Comparison of ENCODE assay signal across 12 cellular contexts in the genomic region with DNA sequence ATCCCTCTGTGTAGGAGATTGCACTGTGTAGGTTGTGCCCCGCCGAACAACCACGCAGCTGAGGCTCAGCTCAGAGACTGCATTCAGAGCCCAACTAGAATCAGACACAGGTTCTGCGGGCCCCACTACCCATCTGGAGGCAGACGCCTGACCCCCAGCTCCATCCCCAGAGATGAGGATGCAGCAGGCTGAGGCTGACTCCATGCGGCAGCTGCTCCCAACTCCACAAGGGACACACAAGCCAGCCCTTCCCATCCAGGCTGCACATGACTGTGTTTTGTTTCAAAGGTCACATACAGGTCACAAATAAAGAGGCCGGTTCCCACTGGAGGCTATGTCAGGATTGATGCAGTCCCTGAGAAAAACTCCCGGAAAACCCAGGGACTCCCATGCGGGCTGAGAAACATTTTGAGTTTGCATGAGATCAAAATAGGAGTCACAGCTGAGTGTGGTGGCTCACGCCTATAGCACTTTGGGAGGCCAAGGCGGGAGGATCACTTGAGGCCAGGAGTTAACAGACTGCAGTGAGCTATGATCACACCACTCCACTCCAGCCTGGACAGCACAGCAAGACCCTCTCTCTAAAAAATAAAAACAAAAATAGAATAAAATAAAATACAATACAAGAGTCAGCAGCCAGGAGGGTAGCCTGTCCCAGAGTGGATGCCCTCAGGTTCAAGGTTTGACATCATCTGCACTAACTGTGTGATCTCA. TPM values are rescaled to one million over a fixed set of nuclear protein-coding genes. Genes with fewer than 3 reads are reported as not detected.
DNase-seq lines count a peak whose midpoint lies in the region; ATAC-seq, FAIRE-seq and TF ChIP-seq lines count a peak whose summit lies in the region.
"Had no signal": no experiment of that assay in that cellular context is flagged by ENCODE, and none has a peak within 500 bp of the region (broad histone marks: within the 10 kb centered on the region; RNA-seq: fewer than 3 reads in every experiment).

No MANE protein-coding gene starts in this region.

- no peak overlapping the region for H2BK20ac ChIP-seq in IMR-90 (ENCODE audit: low read depth, low read length)

- no peak overlapping the region for H2BK15ac ChIP-seq in IMR-90 (ENCODE audit: low read depth, low read length)

- H4K8ac ChIP-seq in IMR-90 (ENCODE audit: low read depth in 2 of 2, low read length in 2 of 2) = no peak overlapping the region

- H2AK9ac ChIP-seq in IMR-90 (replicated peaks; ENCODE audit: low read depth, low read length, poor library complexity) = peak overlapping the region; percentile 23

- H3K27me3 ChIP-seq in IMR-90 (ENCODE audit: control insufficient read depth, insufficient read depth, low read length) = no peaks in the 10 kb centered on the region
- no peaks in the 10 kb centered on the region for H3K27me3 ChIP-seq in right atrium auricular region
- no peaks in the 10 kb centered on the region for H3K27me3 ChIP-seq in small intestine (ENCODE audit: control insufficient read depth in 2 of 2, insufficient read depth in 2 of 2, low read length in 2 of 2)
- H3K27me3 ChIP-seq in aorta (ENCODE audit: control insufficient read depth in 1 of 2, insufficient read depth in 2 of 2, low read length in 1 of 2) = no peaks in the 10 kb centered on the region

- intact Hi-C loops in IMR-90 (cut with micrococcal nuclease) = no loop called here
- intact Hi-C loops in aorta (cut with DNase I) = no loop called here

- no peaks in the 10 kb centered on the region for H3K27me3 Mint-ChIP-seq in activated naive CD8-positive, alpha-beta T cell treated with anti-CD3 and anti-CD28 coated beads, Interleukin-2, amount 10 ng/mL, durations not matched to agents 7 days and 5 days
- H3K27me3 Mint-ChIP-seq in nephron progenitor cell (ENCODE audit: low read depth, poor library complexity) = peaks cover 6% of the 10 kb centered on the region

- H3K27ac ChIP-seq in IMR-90 (ENCODE audit: insufficient read depth, low read length) (no peak overlapping the region), right atrium auricular region (peak overlapping the region; percentile 83 to 95), small intestine (ENCODE audit: low read depth in 1 of 2, low read length in 1 of 2) (peak overlapping the region; percentile 66 to 85), aorta (ENCODE audit: low read depth in 1 of 2, low read length in 2 of 2) (peak overlapping the region in 1 of 2 donors; percentile 39)
- H3K27ac ChIP-seq: KMS-11 had no signal

- POLR2A ChIA-PET in IMR-90 (lab: Charles Lee; ENCODE audit: unreplicated experiment) = interaction anchor here (0.5 kb wide), 1 partner anchor 14 kb away, joined by 6 read pairs; no protein-coding TSS in a partner anchor
- POLR2A ChIA-PET in activated naive CD8-positive, alpha-beta T cell treated with anti-CD3 and anti-CD28 coated beads, Interleukin-2, amount 10 ng/mL, durations not matched to agents 7 days and 5 days (lab: Charles Lee) = interaction anchor here (0.6 to 3.4 kb wide), 6 partner anchors 11 to 81 kb away, joined by 5 to 25 read pairs (median 10); a partner anchor contains a TSS

- no peak overlapping the region for H4K5ac ChIP-seq in IMR-90 (ENCODE audit: low read depth, low read length)

- no peak overlapping the region for H2BK5ac ChIP-seq in IMR-90 (ENCODE audit: low read depth, low read length, poor library complexity, severe bottlenecking)

- DNase-seq in IMR-90 (peak; percentile 39), right atrium auricular region (ENCODE audit: low spot score) (no peak), small intestine (peak; percentile 74), nephron progenitor cell (no peak), AML-193 (lab: John Stamatoyannopoulos, UW) (no peak), aorta (no peak)
- DNase-seq in activated naive CD8-positive, alpha-beta T cell treated with anti-CD3 and anti-CD28 coated beads, Interleukin-2, amount 10 ng/mL, durations not matched to agents 7 days and 5 days = no peak
- DNase-seq: activated gamma-delta T cell; HCEC 1CT; stimulated activated CD4-positive, alpha-beta T cell treated with anti-CD3 and anti-CD28 coated beads, Interleukin-2, amount 100 ng/mL, for 48 hours had no signal

- peaks cover 42% of the 10 kb centered on the region for H3K9me1 ChIP-seq in IMR-90 (ENCODE audit: insufficient read depth, low read length)

- no peak overlapping the region for H3K18ac ChIP-seq in IMR-90 (ENCODE audit: low read depth, low read length)

- no peak overlapping the region for H3K23ac ChIP-seq in IMR-90 (ENCODE audit: low read depth, low read length)

- BruUV-seq in IMR-90 (replicated peaks; lab: Mats Ljungman, UMichigan) = no TSS peak

- H4K20me1 ChIP-seq in IMR-90 (ENCODE audit: insufficient read depth, low read length) = peaks cover 95% of the 10 kb centered on the region

- H2AFZ ChIP-seq in IMR-90 (replicated peaks; ENCODE audit: low read length, poor library complexity) = no peak overlapping the region

- H3K56ac ChIP-seq in IMR-90 (ENCODE audit: extremely low read depth, insufficient read depth, low read length) = no peak overlapping the region

- no peak overlapping the region for H3K4me2 ChIP-seq in IMR-90 (ENCODE audit: low read depth, low read length)
- H3K4me2 ChIP-seq: KMS-11 had no signal

- TF ChIP-seq CTCF in IMR-90 (conservative IDR thresholded peaks at IDR 0.05; ENCODE audit: low read depth, low read length) = no peak
- TF ChIP-seq CTCF in right atrium auricular region (IDR thresholded peaks at IDR 0.05) = peak in 1 of 2 donors; percentile 31
- no peak for TF ChIP-seq CTCF in nephron progenitor cell (IDR thresholded peaks at IDR 0.05)

- H3K36me3 ChIP-seq in IMR-90 (ENCODE audit: control insufficient read depth, insufficient read depth, low read length) (no peaks in the 10 kb centered on the region), right atrium auricular region (no peaks in the 10 kb centered on the region), small intestine (ENCODE audit: control insufficient read depth in 2 of 2, insufficient read depth in 2 of 2, low read length in 2 of 2) (no peaks in the 10 kb centered on the region), aorta (ENCODE audit: control insufficient read depth in 1 of 2, insufficient read depth in 2 of 2, low read length in 1 of 2) (no peaks in the 10 kb centered on the region)

- H3K4me3 ChIP-seq in IMR-90 (ENCODE audit: insufficient read depth, low read depth, low read length) (no peak overlapping the region), right atrium auricular region (no peak overlapping the region), small intestine (ENCODE audit: low read depth in 1 of 2, low read length in 2 of 2) (no peak overlapping the region), aorta (ENCODE audit: low read length in 2 of 2) (no peak overlapping the region)

- H3K4me1 ChIP-seq in IMR-90 (ENCODE audit: control insufficient read depth, insufficient read depth, low read length) (peaks cover 26% of the 10 kb centered on the region), right atrium auricular region (peaks cover 4 to 93% of the 10 kb centered on the region in 2 donors), small intestine (ENCODE audit: control insufficient read depth in 2 of 2, insufficient read depth in 1 of 2, low read depth in 1 of 2, low read length in 1 of 2) (peaks cover 47 to 63% of the 10 kb centered on the region in 2 donors), aorta (ENCODE audit: control insufficient read depth in 1 of 2, insufficient read depth in 2 of 2, low read length in 2 of 2) (peaks cover 8 to 9% of the 10 kb centered on the region in 2 donors)

- ATAC-seq in IMR-90 (ENCODE audit: low read depth) (peak; percentile 15; the same call in 1 of the 2 replicates), GM21619 (IDR thresholded peaks at IDR 0.05; ENCODE audit: unreplicated experiment) (no peak), aorta (ENCODE audit: low FRiP score) (no peak)
- peak; percentile 10 for ATAC-seq in activated naive CD8-positive, alpha-beta T cell treated with anti-CD3 and anti-CD28 coated beads, Interleukin-2, amount 10 ng/mL, durations not matched to agents 7 days and 5 days (ENCODE audit: low read depth)

- dilution Hi-C loops in IMR-90 (cut with HindIII; ENCODE audit: low sequenced_read_pairs, unreplicated experiment) = no loop called here

- no peak overlapping the region for H3K4ac ChIP-seq in IMR-90 (ENCODE audit: low read depth, low read length)

- TF ChIP-seq RAD21 in IMR-90 (IDR thresholded peaks at IDR 0.05; ENCODE audit: low read length) = no peak

- CTCF ChIA-PET in IMR-90 (lab: Yijun Ruan, JAX) = no interaction called here

- no peak overlapping the region for H4K91ac ChIP-seq in IMR-90 (ENCODE audit: insufficient read depth, low read depth, low read length)

- H3K4me3 Mint-ChIP-seq in activated naive CD8-positive, alpha-beta T cell treated with anti-CD3 and anti-CD28 coated beads, Interleukin-2, amount 10 ng/mL, durations not matched to agents 7 days and 5 days = peak overlapping the region; percentile 43
- H3K4me3 Mint-ChIP-seq in nephron progenitor cell = no peak overlapping the region

- no peak overlapping the region for H3K14ac ChIP-seq in IMR-90 (replicated peaks; ENCODE audit: low read depth, low read length)

- no peak overlapping the region for H2BK120ac ChIP-seq in IMR-90 (ENCODE audit: low read depth, low read length)

- H2AK5ac ChIP-seq in IMR-90 (ENCODE audit: low read depth, low read length) = no peak overlapping the region

- H3K9ac ChIP-seq in IMR-90 (ENCODE audit: low read depth, low read length) = no peak overlapping the region
- H3K9ac ChIP-seq: KMS-11 had no signal

- no peaks in the 10 kb centered on the region for H3K36me3 Mint-ChIP-seq in activated naive CD8-positive, alpha-beta T cell treated with anti-CD3 and anti-CD28 coated beads, Interleukin-2, amount 10 ng/mL, durations not matched to agents 7 days and 5 days
- no peaks in the 10 kb centered on the region for H3K36me3 Mint-ChIP-seq in nephron progenitor cell (ENCODE audit: low read depth)

- peaks cover 45% of the 10 kb centered on the region for H3K4me1 Mint-ChIP-seq in activated naive CD8-positive, alpha-beta T cell treated with anti-CD3 and anti-CD28 coated beads, Interleukin-2, amount 10 ng/mL, durations not matched to agents 7 days and 5 days
- peaks cover 55% of the 10 kb centered on the region for H3K4me1 Mint-ChIP-seq in nephron progenitor cell

- H3K27ac Mint-ChIP-seq in activated naive CD8-positive, alpha-beta T cell treated with anti-CD3 and anti-CD28 coated beads, Interleukin-2, amount 10 ng/mL, durations not matched to agents 7 days and 5 days = peak overlapping the region; percentile 82
- no peak overlapping the region for H3K27ac Mint-ChIP-seq in nephron progenitor cell

- H3K79me1 ChIP-seq in IMR-90 (ENCODE audit: low read depth in 1 of 2, low read length in 2 of 2) = peaks cover 10 to 94% of the 10 kb centered on the region in 2 experiments

- in situ Hi-C loops in IMR-90 (cut with MboI; ENCODE audit: low sequenced_read_pairs) = no loop called here

- FAIRE-seq in small intestine (lab: Jason Lieb, UNC) = no peak

- no peaks in the 10 kb centered on the region for H3K9me3 ChIP-seq in IMR-90 (ENCODE audit: control insufficient read depth, insufficient read depth, low read length)
- no peaks in the 10 kb centered on the region for H3K9me3 ChIP-seq in right atrium auricular region
- no peaks in the 10 kb centered on the region for H3K9me3 ChIP-seq in small intestine (ENCODE audit: control insufficient read depth, low read depth)
- H3K9me3 ChIP-seq in aorta (ENCODE audit: control insufficient read depth, low read length) = no peaks in the 10 kb centered on the region

- TF ChIP-seq POLR2A in IMR-90 (IDR thresholded peaks at IDR 0.05; ENCODE audit: low read depth, low read length) = no peak

- 10% methylated on average over 2 of the region's 11 CpGs; no CpG with 5 or more reads in 1 of the 2 experiments for WGBS in IMR-90 (ENCODE audit: extremely low coverage in 2 of 2, insufficient read length in 1 of 2), 2 experiments
- WGBS in small intestine, 3 donors = 41 to 59% (median 51%) methylated on average over 11 of the region's 11 CpGs
- WGBS in aorta, 2 donors = 73% methylated on average over 11 of the region's 11 CpGs

- no peaks in the 10 kb centered on the region for H3K9me3 Mint-ChIP-seq in activated naive CD8-positive, alpha-beta T cell treated with anti-CD3 and anti-CD28 coated beads, Interleukin-2, amount 10 ng/mL, durations not matched to agents 7 days and 5 days
- H3K9me3 Mint-ChIP-seq in nephron progenitor cell = no peaks in the 10 kb centered on the region

RNA-seq across cellular contexts. Expression of a gene that starts 14.0 kb away (rescaled TPM):
- total RNA-seq in IMR-90 (2012; rRNA removed) (6.3 and 6.7 TPM in 2 replicates), right atrium auricular region (10 to 100 TPM; 12.4 to 17.5 TPM), aorta (10 to 100 TPM; 30.0 to 37.9 TPM)
- polyA plus RNA-seq in IMR-90 (2012; rRNA removed) (13.1 and 15.0 TPM in 2 replicates), small intestine (10 to 100 TPM in 1 of 3 donors, 1 to 10 TPM in 2; 8.6 to 11.4 (median 9.5) TPM), aorta (10 to 100 TPM in 1 of 2 donors, 1 to 10 TPM in 1; 7.3 to 13.1 TPM)
- polyA plus RNA-seq in IMR-90 (2012; cell fraction: cytosol; rRNA removed) = 6.3 and 15.8 TPM in 2 replicates
- 23.8 and 42.6 TPM in 2 replicates for polyA plus RNA-seq in IMR-90 (2012; cell fraction: nucleus; rRNA removed; ENCODE audit: low replicate concordance)
- total RNA-seq in activated naive CD8-positive, alpha-beta T cell treated with anti-CD3 and anti-CD28 coated beads, Interleukin-2, amount 10 ng/mL, durations not matched to agents 7 days and 5 days = 10 to 100 TPM; 28.5 to 31.2 TPM

RNA-seq across cellular contexts. Expression of a gene that starts 35.5 kb away (rescaled TPM):
- total RNA-seq in IMR-90 (2012; rRNA removed) (134 and 153 TPM in 2 replicates), right atrium auricular region (100 to 1,000 TPM; 192 to 345 TPM), aorta (100 to 1,000 TPM; 225 to 239 TPM)
- polyA plus RNA-seq in IMR-90 (2012; rRNA removed) (289 and 312 TPM in 2 replicates), small intestine (100 to 1,000 TPM; 175 to 189 (median 185) TPM), aorta (100 to 1,000 TPM; 255 to 362 TPM)
- polyA plus RNA-seq in IMR-90 (2012; cell fraction: cytosol; rRNA removed) = 290 and 383 TPM in 2 replicates
- polyA plus RNA-seq in IMR-90 (2012; cell fraction: nucleus; rRNA removed; ENCODE audit: low replicate concordance) = 283 and 393 TPM in 2 replicates
- total RNA-seq in activated naive CD8-positive, alpha-beta T cell treated with anti-CD3 and anti-CD28 coated beads, Interleukin-2, amount 10 ng/mL, durations not matched to agents 7 days and 5 days = 100 to 1,000 TPM; 261 to 275 TPM

RNA-seq across cellular contexts. Expression of a gene that starts 49.8 kb away (rescaled TPM):
- total RNA-seq in IMR-90 (2012; rRNA removed) (66.7 and 89.2 TPM in 2 replicates), right atrium auricular region (100 to 1,000 TPM in 1 of 2 donors, 10 to 100 TPM in 1; 60.7 to 114 TPM), aorta (10 to 100 TPM; 85.4 to 92.4 TPM)
- polyA plus RNA-seq in IMR-90 (2012; rRNA removed) (196 and 253 TPM in 2 replicates), small intestine (10 to 100 TPM; 72.3 to 81.3 (median 78.1) TPM), aorta (100 to 1,000 TPM in 1 of 2 donors, 10 to 100 TPM in 1; 85.6 to 128 TPM)
- 76.4 and 143 TPM in 2 replicates for polyA plus RNA-seq in IMR-90 (2012; cell fraction: cytosol; rRNA removed)
- 116 and 178 TPM in 2 replicates for polyA plus RNA-seq in IMR-90 (2012; cell fraction: nucleus; rRNA removed; ENCODE audit: low replicate concordance)
- total RNA-seq in activated naive CD8-positive, alpha-beta T cell treated with anti-CD3 and anti-CD28 coated beads, Interleukin-2, amount 10 ng/mL, durations not matched to agents 7 days and 5 days = 100 to 1,000 TPM in 1 of 2 experiments, 10 to 100 TPM in 1; 96.7 to 105 TPM

Comparison
In these comparisons a context has a peak if more than half of its experiments do, and no peak if none do; other contexts are left out.
1. ATAC-seq: peak in IMR-90 (single experiment) and activated naive CD8-positive, alpha-beta T cell treated with anti-CD3 and anti-CD28 coated beads, Interleukin-2, amount 10 ng/mL, durations not matched to agents 7 days and 5 days (single experiment); none in GM21619 (single experiment) and aorta (single experiment).
2. DNase-seq: peak in IMR-90 (single experiment) and small intestine (single experiment); none in activated naive CD8-positive, alpha-beta T cell treated with anti-CD3 and anti-CD28 coated beads, Interleukin-2, amount 10 ng/mL, durations not matched to agents 7 days and 5 days (single experiment), right atrium auricular region (single experiment), nephron progenitor cell (single experiment), AML-193 (0 of 2) and aorta (0 of 2).